ENCODE assay signal across 8 cellular contexts in the genomic region with DNA sequence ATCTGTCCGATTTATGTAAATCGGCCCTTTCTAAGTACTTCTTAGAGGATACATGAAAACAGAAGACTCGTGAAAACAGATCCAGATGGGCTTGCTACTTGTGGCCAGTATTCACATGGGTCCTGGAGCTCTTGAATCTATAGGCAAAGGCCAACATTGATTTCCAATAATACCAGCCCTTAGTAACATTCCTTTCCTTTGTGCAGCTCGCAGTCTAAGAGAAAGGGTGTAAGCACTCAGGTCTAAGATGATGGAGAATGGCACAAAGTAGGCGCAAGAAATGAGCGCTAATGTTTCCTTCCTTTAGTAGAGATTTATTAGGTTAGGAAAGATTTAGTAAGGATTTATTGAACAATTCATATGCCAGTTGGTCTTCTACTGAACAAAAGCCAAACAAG. TPM values are rescaled to one million over a fixed set of nuclear protein-coding genes. Genes with fewer than 3 reads are reported as not detected.
DNase-seq lines count a peak whose midpoint lies in the region; ATAC-seq and TF ChIP-seq lines count a peak whose summit lies in the region.

No MANE protein-coding gene starts in this region.

- H3K4me1 Mint-ChIP-seq in central memory CD8-positive, alpha-beta T cell, result peaks cover 32% of the 10 kb centered on the region
- H3K4me1 Mint-ChIP-seq in mesothelial cell of epicardium, result peaks cover 21% of the 10 kb centered on the region

- peak overlapping the region; percentile 97 for H3K27ac Mint-ChIP-seq in central memory CD8-positive, alpha-beta T cell (ENCODE audit: low read depth)
- peak overlapping the region; percentile 100 for H3K27ac Mint-ChIP-seq in mesothelial cell of epicardium

- peaks cover 29% of the 10 kb centered on the region for H3K36me3 Mint-ChIP-seq in central memory CD8-positive, alpha-beta T cell (ENCODE audit: insufficient read depth)
- no peaks in the 10 kb centered on the region for H3K36me3 Mint-ChIP-seq in mesothelial cell of epicardium

- no peak for ATAC-seq in central memory CD8-positive, alpha-beta T cell (replicated peaks; ENCODE audit: extremely low read depth, poor library complexity, severe bottlenecking)
- ATAC-seq in activated CD4-positive, CD25-positive, alpha-beta regulatory T cell treated with anti-CD3 and anti-CD28 coated beads, Interleukin-2, amount 50 U/mL, for 24 hours, result no peak

- H3K4me3 Mint-ChIP-seq in central memory CD8-positive, alpha-beta T cell, result peak overlapping the region; percentile 84
- peak overlapping the region; percentile 83 for H3K4me3 Mint-ChIP-seq in mesothelial cell of epicardium

- peak; percentile 64 for DNase-seq in DMS 273 (lab: John Stamatoyannopoulos, UW; ENCODE audit: unreplicated experiment)
- no peak for DNase-seq in DMS 273 treated with DMSO at 0.1 percent for 48 hours (lab: John Stamatoyannopoulos, UW)
- DNase-seq in NCI-H774 (lab: John Stamatoyannopoulos, UW), result peak; percentile 48
- DNase-seq in central memory CD8-positive, alpha-beta T cell (ENCODE audit: low spot score in 2 of 2), result no peak
- no peak for DNase-seq in mesothelial cell of epicardium (ENCODE audit: low spot score in 2 of 2, unreplicated experiment in 2 of 2)
- DNase-seq in H4 (ENCODE audit: low spot score), result no peak
- no peak for DNase-seq in iPS-NIHi7 (ENCODE audit: extremely low spot score)

- TF ChIP-seq CTCF in mesothelial cell of epicardium (IDR thresholded peaks at IDR 0.05; ENCODE audit: unreplicated experiment), result no peak

- no peaks in the 10 kb centered on the region for H3K27me3 Mint-ChIP-seq in central memory CD8-positive, alpha-beta T cell
- H3K27me3 Mint-ChIP-seq in mesothelial cell of epicardium (ENCODE audit: low read depth), result peaks cover 3% of the 10 kb centered on the region

- H3K9me3 Mint-ChIP-seq in central memory CD8-positive, alpha-beta T cell, result no peaks in the 10 kb centered on the region
- no peaks in the 10 kb centered on the region for H3K9me3 Mint-ChIP-seq in mesothelial cell of epicardium

RNA-seq across cellular contexts. Expression of gene RNU6-8, which starts 0.6 kb away (rescaled TPM):
- not detected in 3 replicates for total RNA-seq in mesothelial cell of epicardium
- total RNA-seq in H4 (2014; rRNA removed; shearing (Covaris generic)), result not detected in 2 replicates

RNA-seq across cellular contexts. Expression of gene RNU6-7, which starts 0.6 kb away (rescaled TPM):
- total RNA-seq in mesothelial cell of epicardium, result not detected in 3 replicates
- total RNA-seq in H4 (2014; rRNA removed; shearing (Covaris generic)), result not detected in 2 replicates

Comparison
In these comparisons a context has a peak if more than half of its experiments do, and no peak if none do; other contexts are left out.
1. DNase-seq: peak in DMS 273 (single experiment) and NCI-H774 (single experiment); none in DMS 273 treated with DMSO at 0.1 percent for 48 hours (single experiment), central memory CD8-positive, alpha-beta T cell (0 of 2), mesothelial cell of epicardium (0 of 2), H4 (single experiment) and iPS-NIHi7 (single experiment).